In the genomic region with DNA sequence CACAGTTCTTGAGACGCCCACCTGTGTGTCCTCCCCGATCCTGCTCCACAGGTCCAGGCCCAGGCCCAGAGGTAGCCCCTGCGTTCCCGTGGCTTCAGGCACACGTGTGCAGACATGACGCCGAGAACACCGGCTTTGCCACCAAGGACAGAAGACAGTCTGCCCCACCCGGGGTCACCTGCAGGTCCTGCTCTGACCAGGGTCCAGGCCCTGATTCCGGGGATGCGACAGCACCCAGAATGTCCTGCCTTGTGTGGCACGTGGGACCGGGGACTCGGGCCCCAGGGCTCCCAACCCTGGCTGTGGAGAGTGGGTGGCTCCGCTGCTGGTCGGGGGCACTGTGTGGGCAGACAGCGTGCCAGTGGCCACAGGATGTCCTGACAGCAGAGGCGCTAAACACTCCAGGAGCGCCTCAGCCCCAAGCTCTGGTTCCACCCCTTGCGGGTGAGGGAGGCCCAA, we compare ENCODE assay signal across 15 cellular contexts.
"Had no signal": no experiment of that assay in that cellular context is flagged by ENCODE, and none has a peak within 500 bp of the region (broad histone marks: within the 10 kb centered on the region; RNA-seq: fewer than 3 reads in every experiment).

No MANE protein-coding gene starts in this region.

- H3K4me3 Mint-ChIP-seq: activated B cell treated with CpG ODN at 0.5 μM for 24 hours; activated CD8-positive, alpha-beta T cell treated with anti-CD3 and anti-CD28 coated beads, Interleukin-2, amount 10 ng/mL, durations not matched to agents 7 days and 5 days; activated naive CD4-positive, alpha-beta T cell treated with anti-CD3 and anti-CD28 coated beads, Interleukin-2, amount 10 ng/mL, durations not matched to agents 7 days and 5 days; activated naive CD8-positive, alpha-beta T cell treated with anti-CD3 and anti-CD28 coated beads, Interleukin-2, amount 50 U/mL, for 24 hours; activated T-cell treated with anti-CD3 and anti-CD28 coated beads, Interleukin-2, amount 50 U/mL, for 24 hours had no signal

- DNase-seq: activated B cell treated with CpG ODN at 0.5 μM for 24 hours; activated CD8-positive, alpha-beta T cell treated with anti-CD3 and anti-CD28 coated beads, Interleukin-2, amount 10 ng/mL, durations not matched to agents 7 days and 5 days; activated naive CD4-positive, alpha-beta T cell treated with anti-CD3 and anti-CD28 coated beads, Interleukin-2, amount 10 ng/mL, durations not matched to agents 7 days and 5 days; activated naive CD8-positive, alpha-beta T cell treated with anti-CD3 and anti-CD28 coated beads, Interleukin-2, amount 50 U/mL, for 24 hours; activated T-cell treated with anti-CD3 and anti-CD28 coated beads, Interleukin-2, amount 50 U/mL, for 24 hours; cortex of kidney; gastrocnemius medialis; stimulated activated CD4-positive, alpha-beta T cell treated with anti-CD3 and anti-CD28 coated beads, Interleukin-12 subunit alpha, Interleukin-12 subunit beta, amount 100 ng/mL, for 4 hours; stimulated activated CD4-positive, alpha-beta T cell treated with anti-CD3 and anti-CD28 coated beads, Interleukin-1b, Interleukin-23, amount 100 ng/mL, for 48 hours; stimulated activated CD8-positive, alpha-beta memory T cell treated with anti-CD3 and anti-CD28 coated beads, Interleukin-4, amount 100 ng/mL, for 48 hours had no signal

- H3K4me1 Mint-ChIP-seq: activated naive CD4-positive, alpha-beta T cell treated with anti-CD3 and anti-CD28 coated beads, Interleukin-2, amount 10 ng/mL, durations not matched to agents 7 days and 5 days had no signal

- H3K27ac ChIP-seq: gastrocnemius medialis, pancreas, tibial artery had no signal

- H3K27me3 Mint-ChIP-seq: activated B cell treated with CpG ODN at 0.5 μM for 24 hours; activated naive CD4-positive, alpha-beta T cell treated with anti-CD3 and anti-CD28 coated beads, Interleukin-2, amount 10 ng/mL, durations not matched to agents 7 days and 5 days; activated naive CD8-positive, alpha-beta T cell treated with anti-CD3 and anti-CD28 coated beads, Interleukin-2, amount 50 U/mL, for 24 hours; activated T-cell treated with anti-CD3 and anti-CD28 coated beads, Interleukin-2, amount 50 U/mL, for 24 hours; naive thymus-derived CD4-positive, alpha-beta T cell had no signal

- H3K4me1 ChIP-seq: left lung had no signal

- H3K9me3 Mint-ChIP-seq: activated B cell treated with CpG ODN at 0.5 μM for 24 hours; activated naive CD4-positive, alpha-beta T cell treated with anti-CD3 and anti-CD28 coated beads, Interleukin-2, amount 10 ng/mL, durations not matched to agents 7 days and 5 days; activated naive CD8-positive, alpha-beta T cell treated with anti-CD3 and anti-CD28 coated beads, Interleukin-2, amount 50 U/mL, for 24 hours; activated T-cell treated with anti-CD3 and anti-CD28 coated beads, Interleukin-2, amount 50 U/mL, for 24 hours; activated T-helper 2 cell treated with anti-CD3 and anti-CD28 coated beads, Interferon-gamma antibody, Interleukin-2, Interleukin-4, amounts not matched to agents 10 μg/mL and 5 μg/mL and 100 μg/mL, durations not matched to agents 14 hours and 24 hours and 36 hours; naive thymus-derived CD4-positive, alpha-beta T cell had no signal

- H3K4me3 ChIP-seq: gastrocnemius medialis, pancreas, tibial artery had no signal

- H3K27ac Mint-ChIP-seq: activated B cell treated with CpG ODN at 0.5 μM for 24 hours; activated CD8-positive, alpha-beta T cell treated with anti-CD3 and anti-CD28 coated beads, Interleukin-2, amount 10 ng/mL, durations not matched to agents 7 days and 5 days; activated naive CD4-positive, alpha-beta T cell treated with anti-CD3 and anti-CD28 coated beads, Interleukin-2, amount 10 ng/mL, durations not matched to agents 7 days and 5 days; activated naive CD8-positive, alpha-beta T cell treated with anti-CD3 and anti-CD28 coated beads, Interleukin-2, amount 50 U/mL, for 24 hours; activated T-cell treated with anti-CD3 and anti-CD28 coated beads, Interleukin-2, amount 50 U/mL, for 24 hours; activated T-helper 2 cell treated with anti-CD3 and anti-CD28 coated beads, Interferon-gamma antibody, Interleukin-2, Interleukin-4, amounts not matched to agents 10 μg/mL and 5 μg/mL and 100 μg/mL, durations not matched to agents 14 hours and 24 hours and 36 hours had no signal

- ATAC-seq: activated naive CD8-positive, alpha-beta T cell treated with anti-CD3 and anti-CD28 coated beads, Interleukin-2, amount 50 U/mL, for 24 hours had no signal

- H3K27me3 ChIP-seq: gastrocnemius medialis, left lung, pancreas, tibial artery had no signal

- H3K9me3 ChIP-seq: gastrocnemius medialis, left lung, pancreas, tibial artery had no signal
